In genomic region chr18:35345460-35345921, GRCh38 we compare ENCODE assay signal across 8 cellular contexts. TPM values are rescaled to one million over a fixed set of nuclear protein-coding genes. Genes with fewer than 3 reads are reported as not detected.
DNase-seq lines count a peak whose midpoint lies in the region; ATAC-seq, FAIRE-seq and TF ChIP-seq lines count a peak whose summit lies in the region.

No MANE protein-coding gene starts in this region.

- no peak for FAIRE-seq in HTR-8/SVneo (lab: Jason Lieb, UNC)

- no peaks in the 10 kb centered on the region for H3K27me3 Mint-ChIP-seq in Calu3 (ENCODE audit: unreplicated experiment)
- no peaks in the 10 kb centered on the region for H3K27me3 Mint-ChIP-seq in activated CD4-positive, alpha-beta memory T cell treated with anti-CD3 and anti-CD28 coated beads for 36 hours

- peaks cover 17 to 31% (median 19%) of the 10 kb centered on the region in 3 donors for H3K4me1 ChIP-seq in skeletal muscle tissue (ENCODE audit: control insufficient read depth in 3 of 3, insufficient read depth in 3 of 3, low read length in 3 of 3)

- H3K4me3 ChIP-seq in skeletal muscle tissue (ENCODE audit: low read length in 3 of 3) = no peak overlapping the region

- no peaks in the 10 kb centered on the region for H3K36me3 ChIP-seq in skeletal muscle tissue (ENCODE audit: control insufficient read depth in 3 of 3, insufficient read depth in 3 of 3, low read length in 3 of 3)

- TF ChIP-seq CTCF in Calu3 (IDR thresholded peaks at IDR 0.05; ENCODE audit: unreplicated experiment) = no peak

- intact Hi-C loops in Calu3 (cut with micrococcal nuclease; ENCODE audit: unreplicated experiment) = no loop called here
- intact Hi-C loops in activated CD4-positive, alpha-beta memory T cell treated with anti-CD3 and anti-CD28 coated beads for 36 hours (cut with micrococcal nuclease) = no loop called here

- POLR2A ChIA-PET in activated CD4-positive, alpha-beta memory T cell treated with anti-CD3 and anti-CD28 coated beads for 36 hours (lab: Charles Lee) = interaction anchor here (0.8 to 2.6 kb wide), 6 partner anchors 56 to 305 kb away, joined by 3 to 12 read pairs (median 6); partner anchors contain the start of genes INO80C, MAPRE2, ZNF397 and ZSCAN30

- peak overlapping the region; percentile 84 for H3K27ac Mint-ChIP-seq in Calu3 (ENCODE audit: unreplicated experiment)
- no peak overlapping the region for H3K27ac Mint-ChIP-seq in activated CD4-positive, alpha-beta memory T cell treated with anti-CD3 and anti-CD28 coated beads for 36 hours

- H3K36me3 Mint-ChIP-seq in Calu3 (ENCODE audit: insufficient read depth, unreplicated experiment) = peaks cover 25% of the 10 kb centered on the region
- H3K36me3 Mint-ChIP-seq in activated CD4-positive, alpha-beta memory T cell treated with anti-CD3 and anti-CD28 coated beads for 36 hours = peaks cover 11% of the 10 kb centered on the region

- CTCF ChIA-PET in Calu3 (lab: Charles Lee) = interaction anchor here (1.2 kb wide), 1 partner anchor 10 kb away, joined by 3 read pairs; no protein-coding TSS in a partner anchor
- CTCF ChIA-PET in activated CD4-positive, alpha-beta memory T cell treated with anti-CD3 and anti-CD28 coated beads for 36 hours (lab: Charles Lee) = interaction anchor here (1.2 to 3.0 kb wide), 5 partner anchors 10 to 339 kb away, joined by 4 to 14 read pairs (median 7); no protein-coding TSS in a partner anchor

- BruUV-seq in Calu3 (replicated peaks; lab: Mats Ljungman, UMichigan) = no TSS peak

- peak overlapping the region; percentile 100 for H3K27ac ChIP-seq in skeletal muscle tissue (ENCODE audit: low read depth, low read length)

- H3K4me3 Mint-ChIP-seq in Calu3 (ENCODE audit: low read depth, unreplicated experiment) = peak overlapping the region; percentile 90
- H3K4me3 Mint-ChIP-seq in activated CD4-positive, alpha-beta memory T cell treated with anti-CD3 and anti-CD28 coated beads for 36 hours = peak overlapping the region; percentile 87

- peak; percentile 27 for ATAC-seq in HG02623 (IDR thresholded peaks at IDR 0.05; ENCODE audit: unreplicated experiment)

- H3K4me1 Mint-ChIP-seq in Calu3 (ENCODE audit: low read depth, unreplicated experiment) = peaks cover 11% of the 10 kb centered on the region
- peaks cover 32% of the 10 kb centered on the region for H3K4me1 Mint-ChIP-seq in activated CD4-positive, alpha-beta memory T cell treated with anti-CD3 and anti-CD28 coated beads for 36 hours (ENCODE audit: low read depth)

- no peaks in the 10 kb centered on the region for H3K27me3 ChIP-seq in skeletal muscle tissue (ENCODE audit: control insufficient read depth in 3 of 3, insufficient read depth in 3 of 3, low read length in 3 of 3)

- H3K9ac ChIP-seq in skeletal muscle tissue (ENCODE audit: low read depth in 1 of 3, low read length in 3 of 3) = peak overlapping the region in 1 of 3 donors; percentile 100

- no peaks in the 10 kb centered on the region for H3K9me3 Mint-ChIP-seq in Calu3 (ENCODE audit: low read depth, unreplicated experiment)
- H3K9me3 Mint-ChIP-seq in activated CD4-positive, alpha-beta memory T cell treated with anti-CD3 and anti-CD28 coated beads for 36 hours = no peaks in the 10 kb centered on the region

- DNase-seq in Calu3 (no peak), hypothalamus (lab: John Stamatoyannopoulos, UW) (peak in 44 of 51 donors; percentile 1 to 79 (median 24)), HTR-8/SVneo (ENCODE audit: insufficient read length, low spot score) (no peak), NCI-H187 (lab: John Stamatoyannopoulos, UW) (no peak)
- DNase-seq in activated CD4-positive, alpha-beta memory T cell treated with anti-CD3 and anti-CD28 coated beads for 36 hours = no peak
- DNase-seq in effector CD4-positive, alpha-beta T cell = no peak

- H3K9me3 ChIP-seq in skeletal muscle tissue (ENCODE audit: control insufficient read depth in 3 of 3, low read length in 3 of 3) = no peaks in the 10 kb centered on the region

RNA-seq across cellular contexts. Expression of gene ZNF24, which starts 1.3 kb away (rescaled TPM):
- 56.3 and 60.0 TPM in 2 replicates for total RNA-seq in Calu3 (2022)
- 10 to 100 TPM; 40.6 to 48.6 TPM for total RNA-seq in activated CD4-positive, alpha-beta memory T cell treated with anti-CD3 and anti-CD28 coated beads for 36 hours
- 27.1 TPM for total RNA-seq in skeletal muscle tissue

RNA-seq across cellular contexts. Expression of gene ZNF396, which starts 31.6 kb away (rescaled TPM):
- total RNA-seq in Calu3 (2022) (1.7 and 2.7 TPM in 2 replicates), skeletal muscle tissue (1.6 TPM)
- 1 to 10 TPM in 1 of 2 experiments, under 1 TPM in 1; 0.93 to 1.6 TPM for total RNA-seq in activated CD4-positive, alpha-beta memory T cell treated with anti-CD3 and anti-CD28 coated beads for 36 hours

RNA-seq across cellular contexts. Expression of gene ZSCAN30, which starts 55.5 kb away (rescaled TPM):
- total RNA-seq in Calu3 (2022) = 15.9 and 17.0 TPM in 2 replicates
- 10 to 100 TPM; 17.9 to 19.6 TPM for total RNA-seq in activated CD4-positive, alpha-beta memory T cell treated with anti-CD3 and anti-CD28 coated beads for 36 hours
- 8.9 TPM for total RNA-seq in skeletal muscle tissue

Comparison
In these comparisons a context has a peak if more than half of its experiments do, and no peak if none do; other contexts are left out.
1. DNase-seq: peak in hypothalamus (44 of 51); none in Calu3 (single experiment), activated CD4-positive, alpha-beta memory T cell treated with anti-CD3 and anti-CD28 coated beads for 36 hours (single experiment), HTR-8/SVneo (single experiment), effector CD4-positive, alpha-beta T cell (single experiment) and NCI-H187 (0 of 2).